ENCODE assay signal across 2 cellular contexts in the genomic region with DNA sequence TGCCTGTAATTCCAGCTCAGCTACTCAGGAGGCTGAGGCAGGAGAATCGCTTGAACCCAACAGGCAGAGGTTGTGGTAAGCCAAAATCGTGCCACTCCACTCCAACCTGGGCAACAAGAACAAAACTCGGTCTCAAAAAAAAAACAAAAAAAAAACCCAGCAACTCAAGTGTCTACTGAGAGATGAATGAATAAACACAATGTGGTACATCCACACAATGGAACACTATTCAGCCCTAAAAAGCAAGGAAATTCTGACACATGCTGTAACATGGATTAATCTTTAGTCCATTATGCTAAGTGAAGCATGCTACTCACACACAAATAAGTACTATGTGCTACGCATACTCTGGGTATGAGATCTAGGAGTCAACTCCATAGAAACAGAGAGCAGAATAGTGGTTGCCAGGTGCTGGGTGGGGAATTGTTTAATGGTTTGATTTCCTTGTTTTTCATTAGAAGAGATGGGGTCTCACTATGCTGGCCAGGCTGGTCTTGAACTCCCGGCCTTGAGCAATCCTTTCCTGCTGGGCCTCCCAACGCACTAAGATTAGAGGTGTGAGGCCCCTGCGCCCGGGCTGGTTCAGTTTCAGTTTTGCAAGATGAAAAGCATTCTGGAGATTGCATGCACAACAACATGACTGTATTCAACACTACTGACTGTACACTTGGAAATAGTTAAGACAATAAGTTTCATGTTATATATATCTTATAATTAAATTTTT.
A peak's percentile ranks its signal among the peaks of the same experiment; 100 is the strongest.
TF ChIP-seq lines count a peak whose summit lies in the region.

No MANE protein-coding gene starts in this region.

TF ChIP-seq in HEK293, 187 proteins besides CTCF, POLR2A, EP300 and RAD21:
- TF ChIP-seq ZNF121 (tag by site-specific recombination; IDR thresholded peaks at IDR 0.05) (0 out of 2 replicates have a peak, but pooled peaks have one; percentile 13), ZNF146 (tag by site-specific recombination; IDR thresholded peaks at IDR 0.05) (peak; percentile 51; the same call in 1 of the 2 replicates), ZNF510 (tag by site-specific recombination; IDR thresholded peaks at IDR 0.05; ENCODE audit: insufficient replicate concordance) (no peak)

TF ChIP-seq in GM12878, 131 proteins besides CTCF, POLR2A, EP300 and RAD21:
- TF ChIP-seq, protein P1, sequence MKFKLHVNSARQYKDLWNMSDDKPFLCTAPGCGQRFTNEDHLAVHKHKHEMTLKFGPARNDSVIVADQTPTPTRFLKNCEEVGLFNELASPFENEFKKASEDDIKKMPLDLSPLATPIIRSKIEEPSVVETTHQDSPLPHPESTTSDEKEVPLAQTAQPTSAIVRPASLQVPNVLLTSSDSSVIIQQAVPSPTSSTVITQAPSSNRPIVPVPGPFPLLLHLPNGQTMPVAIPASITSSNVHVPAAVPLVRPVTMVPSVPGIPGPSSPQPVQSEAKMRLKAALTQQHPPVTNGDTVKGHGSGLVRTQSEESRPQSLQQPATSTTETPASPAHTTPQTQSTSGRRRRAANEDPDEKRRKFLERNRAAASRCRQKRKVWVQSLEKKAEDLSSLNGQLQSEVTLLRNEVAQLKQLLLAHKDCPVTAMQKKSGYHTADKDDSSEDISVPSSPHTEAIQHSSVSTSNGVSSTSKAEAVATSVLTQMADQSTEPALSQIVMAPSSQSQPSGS (IDR thresholded peaks at IDR 0.05; ENCODE audit: low read length) = no peak
- no peak for TF ChIP-seq IKZF1 (conservative IDR thresholded peaks at IDR 0.05)
- TF ChIP-seq, protein P2, sequence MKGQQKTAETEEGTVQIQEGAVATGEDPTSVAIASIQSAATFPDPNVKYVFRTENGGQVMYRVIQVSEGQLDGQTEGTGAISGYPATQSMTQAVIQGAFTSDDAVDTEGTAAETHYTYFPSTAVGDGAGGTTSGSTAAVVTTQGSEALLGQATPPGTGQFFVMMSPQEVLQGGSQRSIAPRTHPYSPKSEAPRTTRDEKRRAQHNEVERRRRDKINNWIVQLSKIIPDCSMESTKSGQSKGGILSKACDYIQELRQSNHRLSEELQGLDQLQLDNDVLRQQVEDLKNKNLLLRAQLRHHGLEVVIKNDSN (IDR thresholded peaks at IDR 0.05; ENCODE audit: borderline replicate concordance, extremely low read length, insufficient read depth, low read depth, low read length) = no peak
- no peak for TF ChIP-seq STAT1 (conservative IDR thresholded peaks at IDR 0.05)
- TF ChIP-seq, protein P3, sequence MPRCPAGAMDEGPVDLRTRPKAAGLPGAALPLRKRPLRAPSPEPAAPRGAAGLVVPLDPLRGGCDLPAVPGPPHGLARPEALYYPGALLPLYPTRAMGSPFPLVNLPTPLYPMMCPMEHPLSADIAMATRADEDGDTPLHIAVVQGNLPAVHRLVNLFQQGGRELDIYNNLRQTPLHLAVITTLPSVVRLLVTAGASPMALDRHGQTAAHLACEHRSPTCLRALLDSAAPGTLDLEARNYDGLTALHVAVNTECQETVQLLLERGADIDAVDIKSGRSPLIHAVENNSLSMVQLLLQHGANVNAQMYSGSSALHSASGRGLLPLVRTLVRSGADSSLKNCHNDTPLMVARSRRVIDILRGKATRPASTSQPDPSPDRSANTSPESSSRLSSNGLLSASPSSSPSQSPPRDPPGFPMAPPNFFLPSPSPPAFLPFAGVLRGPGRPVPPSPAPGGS (IDR thresholded peaks at IDR 0.05; ENCODE audit: borderline replicate concordance, insufficient read depth, low read depth, low read length, poor library complexity, severe bottlenecking) = no peak
- no peak for TF ChIP-seq ZNF217 (IDR thresholded peaks at IDR 0.05)
- TF ChIP-seq IKZF2 (IDR thresholded peaks at IDR 0.05) = no peak
- TF ChIP-seq, protein P4, sequence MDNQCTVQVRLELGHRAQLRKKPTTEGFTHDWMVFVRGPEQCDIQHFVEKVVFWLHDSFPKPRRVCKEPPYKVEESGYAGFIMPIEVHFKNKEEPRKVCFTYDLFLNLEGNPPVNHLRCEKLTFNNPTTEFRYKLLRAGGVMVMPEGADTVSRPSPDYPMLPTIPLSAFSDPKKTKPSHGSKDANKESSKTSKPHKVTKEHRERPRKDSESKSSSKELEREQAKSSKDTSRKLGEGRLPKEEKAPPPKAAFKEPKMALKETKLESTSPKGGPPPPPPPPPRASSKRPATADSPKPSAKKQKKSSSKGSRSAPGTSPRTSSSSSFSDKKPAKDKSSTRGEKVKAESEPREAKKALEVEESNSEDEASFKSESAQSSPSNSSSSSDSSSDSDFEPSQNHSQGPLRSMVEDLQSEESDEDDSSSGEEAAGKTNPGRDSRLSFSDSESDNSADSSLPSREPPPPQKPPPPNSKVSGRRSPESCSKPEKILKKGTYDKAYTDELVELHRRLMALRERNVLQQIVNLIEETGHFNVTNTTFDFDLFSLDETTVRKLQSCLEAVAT (IDR thresholded peaks at IDR 0.05) = no peak
- TF ChIP-seq, protein P5, sequence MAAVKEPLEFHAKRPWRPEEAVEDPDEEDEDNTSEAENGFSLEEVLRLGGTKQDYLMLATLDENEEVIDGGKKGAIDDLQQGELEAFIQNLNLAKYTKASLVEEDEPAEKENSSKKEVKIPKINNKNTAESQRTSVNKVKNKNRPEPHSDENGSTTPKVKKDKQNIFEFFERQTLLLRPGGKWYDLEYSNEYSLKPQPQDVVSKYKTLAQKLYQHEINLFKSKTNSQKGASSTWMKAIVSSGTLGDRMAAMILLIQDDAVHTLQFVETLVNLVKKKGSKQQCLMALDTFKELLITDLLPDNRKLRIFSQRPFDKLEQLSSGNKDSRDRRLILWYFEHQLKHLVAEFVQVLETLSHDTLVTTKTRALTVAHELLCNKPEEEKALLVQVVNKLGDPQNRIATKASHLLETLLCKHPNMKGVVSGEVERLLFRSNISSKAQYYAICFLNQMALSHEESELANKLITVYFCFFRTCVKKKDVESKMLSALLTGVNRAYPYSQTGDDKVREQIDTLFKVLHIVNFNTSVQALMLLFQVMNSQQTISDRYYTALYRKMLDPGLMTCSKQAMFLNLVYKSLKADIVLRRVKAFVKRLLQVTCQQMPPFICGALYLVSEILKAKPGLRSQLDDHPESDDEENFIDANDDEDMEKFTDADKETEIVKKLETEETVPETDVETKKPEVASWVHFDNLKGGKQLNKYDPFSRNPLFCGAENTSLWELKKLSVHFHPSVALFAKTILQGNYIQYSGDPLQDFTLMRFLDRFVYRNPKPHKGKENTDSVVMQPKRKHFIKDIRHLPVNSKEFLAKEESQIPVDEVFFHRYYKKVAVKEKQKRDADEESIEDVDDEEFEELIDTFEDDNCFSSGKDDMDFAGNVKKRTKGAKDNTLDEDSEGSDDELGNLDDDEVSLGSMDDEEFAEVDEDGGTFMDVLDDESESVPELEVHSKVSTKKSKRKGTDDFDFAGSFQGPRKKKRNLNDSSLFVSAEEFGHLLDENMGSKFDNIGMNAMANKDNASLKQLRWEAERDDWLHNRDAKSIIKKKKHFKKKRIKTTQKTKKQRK (IDR thresholded peaks at IDR 0.05; ENCODE audit: low read depth, low read length) = no peak
- no peak for TF ChIP-seq PAX5 (IDR thresholded peaks at IDR 0.05; ENCODE audit: borderline replicate concordance, low read depth, low read length)
- TF ChIP-seq YBX1 (IDR thresholded peaks at IDR 0.05) = no peak
- TF ChIP-seq POU2F2 (IDR thresholded peaks at IDR 0.05; ENCODE audit: borderline replicate concordance, low read depth, low read length) = no peak
- TF ChIP-seq SMARCA5 (IDR thresholded peaks at IDR 0.05) = no peak
- TF ChIP-seq TCF7 (IDR thresholded peaks at IDR 0.05; ENCODE audit: borderline replicate concordance) = no peak
